ENCODE assay signal across 1 cellular context in the genomic region with DNA sequence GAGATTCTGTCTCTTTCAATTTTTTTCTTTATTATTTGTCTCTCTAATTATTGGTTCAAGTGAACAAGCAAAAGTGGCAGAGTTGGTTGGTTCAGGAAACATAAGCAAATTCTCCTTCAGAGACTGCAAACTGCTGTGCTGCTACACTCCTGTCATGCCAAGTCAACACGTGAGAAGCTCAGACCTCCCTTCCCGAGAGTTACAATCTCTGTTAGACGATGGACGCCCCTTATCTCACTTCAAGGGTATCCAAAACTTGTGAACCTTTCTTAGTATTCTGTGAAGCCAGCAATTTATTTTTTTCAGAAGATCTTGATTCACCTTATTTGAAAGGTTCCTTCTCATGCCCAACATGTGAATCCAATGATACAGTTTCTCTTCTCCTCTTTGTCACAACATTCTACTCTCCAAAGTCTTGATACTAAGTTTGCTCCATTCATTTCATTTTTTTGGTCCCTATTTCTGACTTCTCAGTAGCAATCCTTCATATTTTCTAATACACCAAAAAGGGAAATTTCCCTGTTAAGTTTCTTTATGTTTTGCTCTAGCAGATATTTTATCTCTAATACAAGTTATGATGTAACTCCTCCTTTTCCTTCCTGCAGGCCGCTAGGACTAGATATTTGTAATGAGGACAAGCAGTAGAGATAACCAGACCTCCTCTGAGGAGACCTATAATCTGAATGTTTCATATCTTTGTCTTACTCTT.
A peak's percentile ranks its signal among the peaks of the same experiment; 100 is the strongest.
TF ChIP-seq lines count a peak whose summit lies in the region.

No MANE protein-coding gene starts in this region.

TF ChIP-seq in K562, 482 proteins besides CTCF, POLR2A, EP300 and RAD21 (continued from another document and continues in another):
- TF ChIP-seq, protein P1, sequence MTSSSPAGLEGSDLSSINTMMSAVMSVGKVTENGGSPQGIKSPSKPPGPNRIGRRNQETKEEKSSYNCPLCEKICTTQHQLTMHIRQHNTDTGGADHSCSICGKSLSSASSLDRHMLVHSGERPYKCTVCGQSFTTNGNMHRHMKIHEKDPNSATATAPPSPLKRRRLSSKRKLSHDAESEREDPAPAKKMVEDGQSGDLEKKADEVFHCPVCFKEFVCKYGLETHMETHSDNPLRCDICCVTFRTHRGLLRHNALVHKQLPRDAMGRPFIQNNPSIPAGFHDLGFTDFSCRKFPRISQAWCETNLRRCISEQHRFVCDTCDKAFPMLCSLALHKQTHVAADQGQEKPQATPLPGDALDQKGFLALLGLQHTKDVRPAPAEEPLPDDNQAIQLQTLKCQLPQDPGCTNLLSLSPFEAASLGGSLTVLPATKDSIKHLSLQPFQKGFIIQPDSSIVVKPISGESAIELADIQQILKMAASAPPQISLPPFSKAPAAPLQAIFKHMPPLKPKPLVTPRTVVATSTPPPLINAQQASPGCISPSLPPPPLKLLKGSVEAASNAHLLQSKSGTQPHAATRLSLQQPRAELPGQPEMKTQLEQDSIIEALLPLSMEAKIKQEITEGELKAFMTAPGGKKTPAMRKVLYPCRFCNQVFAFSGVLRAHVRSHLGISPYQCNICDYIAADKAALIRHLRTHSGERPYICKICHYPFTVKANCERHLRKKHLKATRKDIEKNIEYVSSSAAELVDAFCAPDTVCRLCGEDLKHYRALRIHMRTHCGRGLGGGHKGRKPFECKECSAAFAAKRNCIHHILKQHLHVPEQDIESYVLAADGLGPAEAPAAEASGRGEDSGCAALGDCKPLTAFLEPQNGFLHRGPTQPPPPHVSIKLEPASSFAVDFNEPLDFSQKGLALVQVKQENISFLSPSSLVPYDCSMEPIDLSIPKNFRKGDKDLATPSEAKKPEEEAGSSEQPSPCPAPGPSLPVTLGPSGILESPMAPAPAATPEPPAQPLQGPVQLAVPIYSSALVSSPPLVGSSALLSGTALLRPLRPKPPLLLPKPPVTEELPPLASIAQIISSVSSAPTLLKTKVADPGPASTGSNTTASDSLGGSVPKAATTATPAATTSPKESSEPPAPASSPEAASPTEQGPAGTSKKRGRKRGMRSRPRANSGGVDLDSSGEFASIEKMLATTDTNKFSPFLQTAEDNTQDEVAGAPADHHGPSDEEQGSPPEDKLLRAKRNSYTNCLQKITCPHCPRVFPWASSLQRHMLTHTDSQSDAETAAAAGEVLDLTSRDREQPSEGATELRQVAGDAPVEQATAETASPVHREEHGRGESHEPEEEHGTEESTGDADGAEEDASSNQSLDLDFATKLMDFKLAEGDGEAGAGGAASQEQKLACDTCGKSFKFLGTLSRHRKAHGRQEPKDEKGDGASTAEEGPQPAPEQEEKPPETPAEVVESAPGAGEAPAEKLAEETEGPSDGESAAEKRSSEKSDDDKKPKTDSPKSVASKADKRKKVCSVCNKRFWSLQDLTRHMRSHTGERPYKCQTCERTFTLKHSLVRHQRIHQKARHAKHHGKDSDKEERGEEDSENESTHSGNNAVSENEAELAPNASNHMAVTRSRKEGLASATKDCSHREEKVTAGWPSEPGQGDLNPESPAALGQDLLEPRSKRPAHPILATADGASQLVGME (CRISPR knock-in tag; IDR thresholded peaks at IDR 0.05) = no peak
- TF ChIP-seq DIDO1 (tag; IDR thresholded peaks at IDR 0.05; ENCODE audit: low read depth) (no peak), GTF2A2 (tag; IDR thresholded peaks at IDR 0.05) (no peak), MTA2 (IDR thresholded peaks at IDR 0.05; ENCODE audit: low read depth) (peak; percentile 55), U2AF1 (optimal IDR thresholded peaks at IDR 0.05; ENCODE audit: low read depth, low read length) (no peak), LEF1 (IDR thresholded peaks at IDR 0.05) (peak; percentile 35; the same call in 1 of the 2 replicates), HDAC2 (IDR thresholded peaks at IDR 0.05) (peak; percentile 34; the same call in 1 of the 2 replicates), ARNT (IDR thresholded peaks at IDR 0.05) (0 out of 4 replicates have a peak, but pooled peaks of 1 of the 2 experiments have one; percentile 28), TRIM24 (IDR thresholded peaks at IDR 0.05) (peak; percentile 79 to 83), CREM (IDR thresholded peaks at IDR 0.05; ENCODE audit: low read depth) (0 out of 2 replicates have a peak, but pooled peaks have one; percentile 30), FUS (optimal IDR thresholded peaks at IDR 0.05; ENCODE audit: low read depth, low read length) (no peak), RBM22 (IDR thresholded peaks at IDR 0.05; ENCODE audit: low read depth, low read length, poor library complexity, severe bottlenecking) (no peak), TAL1 (IDR thresholded peaks at IDR 0.05) (peak; percentile 83), POLR2AphosphoS5 (IDR thresholded peaks at IDR 0.05; ENCODE audit: control insufficient read depth, insufficient read depth, low read depth, low read length) (0 out of 2 replicates have a peak, but pooled peaks have one; percentile 37), TCF7L2 (IDR thresholded peaks at IDR 0.05; ENCODE audit: low read depth, low read length) (no peak), HEY1 (CRISPR knock-in tag; IDR thresholded peaks at IDR 0.05; ENCODE audit: borderline replicate concordance) (no peak), PCBP2 (IDR thresholded peaks at IDR 0.05; ENCODE audit: low read depth, low read length, poor library complexity, severe bottlenecking) (no peak), CHD4 (IDR thresholded peaks at IDR 0.05; ENCODE audit: insufficient read depth, insufficient replicate concordance, low read depth, low read length, poor library complexity, severe bottlenecking) (no peak), MYC (IDR thresholded peaks at IDR 0.05; ENCODE audit: low read depth, low read length) (0 out of 2 replicates have a peak, but pooled peaks have one; percentile 14), MYC (CRISPR knock-in tag; IDR thresholded peaks at IDR 0.05; ENCODE audit: borderline replicate concordance, low read depth) (no peak), BCOR (IDR thresholded peaks at IDR 0.05) (no peak), CBFA2T2 (conservative IDR thresholded peaks at IDR 0.05) (peak; percentile 78), CTBP1 (IDR thresholded peaks at IDR 0.05; ENCODE audit: borderline replicate concordance) (no peak), SRSF7 (optimal IDR thresholded peaks at IDR 0.05; ENCODE audit: low read depth, low read length) (no peak), ZFP30 (CRISPR knock-in tag; IDR thresholded peaks at IDR 0.05; ENCODE audit: borderline replicate concordance) (no peak), ZKSCAN8 (CRISPR knock-in tag; IDR thresholded peaks at IDR 0.05) (no peak), NFE2 (IDR thresholded peaks at IDR 0.05; ENCODE audit: low read depth) (peak; percentile 18; the same call in 1 of the 2 replicates), BMI1 (IDR thresholded peaks at IDR 0.05; ENCODE audit: low read length) (no peak), PYGO2 (tag; IDR thresholded peaks at IDR 0.05) (no peak), ZNF354B (CRISPR knock-in tag; IDR thresholded peaks at IDR 0.05) (no peak)
- TF ChIP-seq, protein P2, sequence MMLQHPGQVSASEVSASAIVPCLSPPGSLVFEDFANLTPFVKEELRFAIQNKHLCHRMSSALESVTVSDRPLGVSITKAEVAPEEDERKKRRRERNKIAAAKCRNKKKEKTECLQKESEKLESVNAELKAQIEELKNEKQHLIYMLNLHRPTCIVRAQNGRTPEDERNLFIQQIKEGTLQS (IDR thresholded peaks at IDR 0.05) = peak; percentile 84
- TF ChIP-seq, protein P2 (CRISPR knock-in tag; conservative IDR thresholded peaks at IDR 0.05) = no peak
- TF ChIP-seq, protein P3, sequence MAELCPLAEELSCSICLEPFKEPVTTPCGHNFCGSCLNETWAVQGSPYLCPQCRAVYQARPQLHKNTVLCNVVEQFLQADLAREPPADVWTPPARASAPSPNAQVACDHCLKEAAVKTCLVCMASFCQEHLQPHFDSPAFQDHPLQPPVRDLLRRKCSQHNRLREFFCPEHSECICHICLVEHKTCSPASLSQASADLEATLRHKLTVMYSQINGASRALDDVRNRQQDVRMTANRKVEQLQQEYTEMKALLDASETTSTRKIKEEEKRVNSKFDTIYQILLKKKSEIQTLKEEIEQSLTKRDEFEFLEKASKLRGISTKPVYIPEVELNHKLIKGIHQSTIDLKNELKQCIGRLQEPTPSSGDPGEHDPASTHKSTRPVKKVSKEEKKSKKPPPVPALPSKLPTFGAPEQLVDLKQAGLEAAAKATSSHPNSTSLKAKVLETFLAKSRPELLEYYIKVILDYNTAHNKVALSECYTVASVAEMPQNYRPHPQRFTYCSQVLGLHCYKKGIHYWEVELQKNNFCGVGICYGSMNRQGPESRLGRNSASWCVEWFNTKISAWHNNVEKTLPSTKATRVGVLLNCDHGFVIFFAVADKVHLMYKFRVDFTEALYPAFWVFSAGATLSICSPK (IDR thresholded peaks at IDR 0.05; ENCODE audit: borderline replicate concordance) = no peak
- TF ChIP-seq, protein P4, sequence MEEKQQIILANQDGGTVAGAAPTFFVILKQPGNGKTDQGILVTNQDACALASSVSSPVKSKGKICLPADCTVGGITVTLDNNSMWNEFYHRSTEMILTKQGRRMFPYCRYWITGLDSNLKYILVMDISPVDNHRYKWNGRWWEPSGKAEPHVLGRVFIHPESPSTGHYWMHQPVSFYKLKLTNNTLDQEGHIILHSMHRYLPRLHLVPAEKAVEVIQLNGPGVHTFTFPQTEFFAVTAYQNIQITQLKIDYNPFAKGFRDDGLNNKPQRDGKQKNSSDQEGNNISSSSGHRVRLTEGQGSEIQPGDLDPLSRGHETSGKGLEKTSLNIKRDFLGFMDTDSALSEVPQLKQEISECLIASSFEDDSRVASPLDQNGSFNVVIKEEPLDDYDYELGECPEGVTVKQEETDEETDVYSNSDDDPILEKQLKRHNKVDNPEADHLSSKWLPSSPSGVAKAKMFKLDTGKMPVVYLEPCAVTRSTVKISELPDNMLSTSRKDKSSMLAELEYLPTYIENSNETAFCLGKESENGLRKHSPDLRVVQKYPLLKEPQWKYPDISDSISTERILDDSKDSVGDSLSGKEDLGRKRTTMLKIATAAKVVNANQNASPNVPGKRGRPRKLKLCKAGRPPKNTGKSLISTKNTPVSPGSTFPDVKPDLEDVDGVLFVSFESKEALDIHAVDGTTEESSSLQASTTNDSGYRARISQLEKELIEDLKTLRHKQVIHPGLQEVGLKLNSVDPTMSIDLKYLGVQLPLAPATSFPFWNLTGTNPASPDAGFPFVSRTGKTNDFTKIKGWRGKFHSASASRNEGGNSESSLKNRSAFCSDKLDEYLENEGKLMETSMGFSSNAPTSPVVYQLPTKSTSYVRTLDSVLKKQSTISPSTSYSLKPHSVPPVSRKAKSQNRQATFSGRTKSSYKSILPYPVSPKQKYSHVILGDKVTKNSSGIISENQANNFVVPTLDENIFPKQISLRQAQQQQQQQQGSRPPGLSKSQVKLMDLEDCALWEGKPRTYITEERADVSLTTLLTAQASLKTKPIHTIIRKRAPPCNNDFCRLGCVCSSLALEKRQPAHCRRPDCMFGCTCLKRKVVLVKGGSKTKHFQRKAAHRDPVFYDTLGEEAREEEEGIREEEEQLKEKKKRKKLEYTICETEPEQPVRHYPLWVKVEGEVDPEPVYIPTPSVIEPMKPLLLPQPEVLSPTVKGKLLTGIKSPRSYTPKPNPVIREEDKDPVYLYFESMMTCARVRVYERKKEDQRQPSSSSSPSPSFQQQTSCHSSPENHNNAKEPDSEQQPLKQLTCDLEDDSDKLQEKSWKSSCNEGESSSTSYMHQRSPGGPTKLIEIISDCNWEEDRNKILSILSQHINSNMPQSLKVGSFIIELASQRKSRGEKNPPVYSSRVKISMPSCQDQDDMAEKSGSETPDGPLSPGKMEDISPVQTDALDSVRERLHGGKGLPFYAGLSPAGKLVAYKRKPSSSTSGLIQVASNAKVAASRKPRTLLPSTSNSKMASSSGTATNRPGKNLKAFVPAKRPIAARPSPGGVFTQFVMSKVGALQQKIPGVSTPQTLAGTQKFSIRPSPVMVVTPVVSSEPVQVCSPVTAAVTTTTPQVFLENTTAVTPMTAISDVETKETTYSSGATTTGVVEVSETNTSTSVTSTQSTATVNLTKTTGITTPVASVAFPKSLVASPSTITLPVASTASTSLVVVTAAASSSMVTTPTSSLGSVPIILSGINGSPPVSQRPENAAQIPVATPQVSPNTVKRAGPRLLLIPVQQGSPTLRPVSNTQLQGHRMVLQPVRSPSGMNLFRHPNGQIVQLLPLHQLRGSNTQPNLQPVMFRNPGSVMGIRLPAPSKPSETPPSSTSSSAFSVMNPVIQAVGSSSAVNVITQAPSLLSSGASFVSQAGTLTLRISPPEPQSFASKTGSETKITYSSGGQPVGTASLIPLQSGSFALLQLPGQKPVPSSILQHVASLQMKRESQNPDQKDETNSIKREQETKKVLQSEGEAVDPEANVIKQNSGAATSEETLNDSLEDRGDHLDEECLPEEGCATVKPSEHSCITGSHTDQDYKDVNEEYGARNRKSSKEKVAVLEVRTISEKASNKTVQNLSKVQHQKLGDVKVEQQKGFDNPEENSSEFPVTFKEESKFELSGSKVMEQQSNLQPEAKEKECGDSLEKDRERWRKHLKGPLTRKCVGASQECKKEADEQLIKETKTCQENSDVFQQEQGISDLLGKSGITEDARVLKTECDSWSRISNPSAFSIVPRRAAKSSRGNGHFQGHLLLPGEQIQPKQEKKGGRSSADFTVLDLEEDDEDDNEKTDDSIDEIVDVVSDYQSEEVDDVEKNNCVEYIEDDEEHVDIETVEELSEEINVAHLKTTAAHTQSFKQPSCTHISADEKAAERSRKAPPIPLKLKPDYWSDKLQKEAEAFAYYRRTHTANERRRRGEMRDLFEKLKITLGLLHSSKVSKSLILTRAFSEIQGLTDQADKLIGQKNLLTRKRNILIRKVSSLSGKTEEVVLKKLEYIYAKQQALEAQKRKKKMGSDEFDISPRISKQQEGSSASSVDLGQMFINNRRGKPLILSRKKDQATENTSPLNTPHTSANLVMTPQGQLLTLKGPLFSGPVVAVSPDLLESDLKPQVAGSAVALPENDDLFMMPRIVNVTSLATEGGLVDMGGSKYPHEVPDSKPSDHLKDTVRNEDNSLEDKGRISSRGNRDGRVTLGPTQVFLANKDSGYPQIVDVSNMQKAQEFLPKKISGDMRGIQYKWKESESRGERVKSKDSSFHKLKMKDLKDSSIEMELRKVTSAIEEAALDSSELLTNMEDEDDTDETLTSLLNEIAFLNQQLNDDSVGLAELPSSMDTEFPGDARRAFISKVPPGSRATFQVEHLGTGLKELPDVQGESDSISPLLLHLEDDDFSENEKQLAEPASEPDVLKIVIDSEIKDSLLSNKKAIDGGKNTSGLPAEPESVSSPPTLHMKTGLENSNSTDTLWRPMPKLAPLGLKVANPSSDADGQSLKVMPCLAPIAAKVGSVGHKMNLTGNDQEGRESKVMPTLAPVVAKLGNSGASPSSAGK (IDR thresholded peaks at IDR 0.05) = peak; percentile 63
- TF ChIP-seq, protein P5, sequence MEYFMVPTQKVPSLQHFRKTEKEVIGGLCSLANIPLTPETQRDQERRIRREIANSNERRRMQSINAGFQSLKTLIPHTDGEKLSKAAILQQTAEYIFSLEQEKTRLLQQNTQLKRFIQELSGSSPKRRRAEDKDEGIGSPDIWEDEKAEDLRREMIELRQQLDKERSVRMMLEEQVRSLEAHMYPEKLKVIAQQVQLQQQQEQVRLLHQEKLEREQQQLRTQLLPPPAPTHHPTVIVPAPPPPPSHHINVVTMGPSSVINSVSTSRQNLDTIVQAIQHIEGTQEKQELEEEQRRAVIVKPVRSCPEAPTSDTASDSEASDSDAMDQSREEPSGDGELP (CRISPR knock-in tag; IDR thresholded peaks at IDR 0.05; ENCODE audit: borderline replicate concordance) = no peak
